13 cellular contexts compared by ENCODE assay signal in genomic region chr15:35925634-35926380, GRCh38.
DNase-seq lines count a peak whose midpoint lies in the region; ATAC-seq and TF ChIP-seq lines count a peak whose summit lies in the region.
"Had no signal": no experiment of that assay in that cellular context is flagged by ENCODE, and none has a peak within 500 bp of the region (broad histone marks: within the 10 kb centered on the region; RNA-seq: fewer than 3 reads in every experiment).

No MANE protein-coding gene starts in this region.

- TF ChIP-seq CTCF in PC-3 (conservative IDR thresholded peaks at IDR 0.05; ENCODE audit: low read depth, low read length), result no peak
- TF ChIP-seq CTCF in epithelial cell of esophagus (IDR thresholded peaks at IDR 0.05; ENCODE audit: insufficient read depth, low read depth, low read length, missing control alignments), result no peak
- TF ChIP-seq CTCF in GM13977 (IDR thresholded peaks at IDR 0.05; ENCODE audit: extremely low read depth, insufficient read depth, missing control alignments), result no peak

- POLR2A ChIA-PET in PC-3 (lab: Charles Lee; ENCODE audit: unreplicated experiment), result no interaction called here

- DNase-seq in ELF-1 (ENCODE audit: low read depth, low spot score) (peak; percentile 3), PC-3 (peak; percentile 72), epithelial cell of esophagus (ENCODE audit: low read depth) (peak; percentile 81), non-pigmented ciliary epithelial cell (ENCODE audit: low read depth) (peak; percentile 20), GM13977 (ENCODE audit: low spot score) (no peak), NCI-H1417 treated with DMSO at 0.1 percent for 48 hours (lab: John Stamatoyannopoulos, UW) (no peak), head of caudate nucleus (no peak)
- DNase-seq: activated CD4-positive, alpha-beta T cell treated with anti-CD3 and anti-CD28 coated beads for 36 hours; activated CD8-positive, alpha-beta memory T cell treated with anti-CD3 and anti-CD28 coated beads, Interleukin-2, amount 50 U/mL, for 4 hours; activated naive CD4-positive, alpha-beta T cell; DMS153; stomach; T1000 had no signal

- H2AFZ ChIP-seq in PC-3 (ENCODE audit: low read length), result no peak overlapping the region

- no peaks in the 10 kb centered on the region for H3K27me3 ChIP-seq in PC-3 (ENCODE audit: low read length)
- H3K27me3 ChIP-seq: stomach had no signal

- peaks cover 5% of the 10 kb centered on the region for H3K4me1 ChIP-seq in PC-3 (ENCODE audit: insufficient read depth, low read length)
- H3K4me1 ChIP-seq: stomach had no signal

- no peak overlapping the region for H3K4me3 ChIP-seq in PC-3 (ENCODE audit: low read length)
- no peak overlapping the region for H3K4me3 ChIP-seq in epithelial cell of esophagus (ENCODE audit: low read length)
- H3K4me3 ChIP-seq: stomach had no signal

- H3K27ac ChIP-seq in PC-3 (ENCODE audit: low read length), result no peak overlapping the region
- H3K27ac ChIP-seq: stomach had no signal

- in situ Hi-C loops in GM13977 (cut with MboI; ENCODE audit: low pct_unique_long_range_greater_than_20kb, low sequenced_read_pairs, unreplicated experiment), result no loop called here

- no peaks in the 10 kb centered on the region for H3F3A ChIP-seq in PC-3 (ENCODE audit: low read length, unreplicated experiment)

- H3K9me2 ChIP-seq in PC-3 (replicated peaks; ENCODE audit: low read length), result no peaks in the 10 kb centered on the region

- H4K20me1 ChIP-seq in PC-3 (ENCODE audit: low read length), result no peaks in the 10 kb centered on the region

- intact Hi-C loops in PC-3 (cut with micrococcal nuclease) (no loop called here), head of caudate nucleus (cut with DNase I) (no loop called here)

- no peaks in the 10 kb centered on the region for H3K79me2 ChIP-seq in PC-3 (ENCODE audit: low read length)

- CTCF ChIA-PET in PC-3 (lab: Charles Lee), result no interaction called here

- H3K36me3 ChIP-seq in PC-3 (ENCODE audit: low read depth, low read length), result no peaks in the 10 kb centered on the region
- H3K36me3 ChIP-seq: stomach had no signal

- peak; percentile 94 for ATAC-seq in PC-3
- ATAC-seq: activated CD4-positive, alpha-beta T cell treated with anti-CD3 and anti-CD28 coated beads for 36 hours had no signal

- H3K9ac ChIP-seq in PC-3 (ENCODE audit: low read length), result no peak overlapping the region

- no TSS peak for BruUV-seq in PC-3 (replicated peaks; lab: Mats Ljungman, UMichigan)

- no peak overlapping the region for H3K4me2 ChIP-seq in PC-3 (ENCODE audit: low read length)

- no peaks in the 10 kb centered on the region for H3K9me3 ChIP-seq in PC-3 (ENCODE audit: low read length)
- H3K9me3 ChIP-seq: stomach had no signal

Comparison
In these comparisons a context has a peak if more than half of its experiments do, and no peak if none do; other contexts are left out.
1. DNase-seq: peak in ELF-1 (single experiment), PC-3 (single experiment), epithelial cell of esophagus (single experiment) and non-pigmented ciliary epithelial cell (single experiment); none in GM13977 (single experiment), NCI-H1417 treated with DMSO at 0.1 percent for 48 hours (single experiment) and head of caudate nucleus (0 of 42).